ENCODE assay signal across 16 cellular contexts in genomic region chr6:15521516-15521915, GRCh38.
A peak's percentile ranks its signal among the peaks of the same experiment; 100 is the strongest.
DNase-seq lines count a peak whose midpoint lies in the region; ATAC-seq and TF ChIP-seq lines count a peak whose summit lies in the region.
"Had no signal": no experiment of that assay in that cellular context is flagged by ENCODE, and none has a peak within 500 bp of the region (broad histone marks: within the 10 kb centered on the region; RNA-seq: fewer than 3 reads in every experiment).

No MANE protein-coding gene starts in this region.

- peaks cover 3% of the 10 kb centered on the region for H4K20me1 ChIP-seq in osteoblast (ENCODE audit: insufficient read depth, low read length)

- no peaks in the 10 kb centered on the region for H3K9me3 Mint-ChIP-seq in dendritic cell treated with granulocyte-macrophage colony-stimulating factor and Interleukin-4, amounts not matched to agents 40 ng/mL and 50 ng/mL, for 4 days

- no peak overlapping the region for H3K4me3 Mint-ChIP-seq in dendritic cell treated with granulocyte-macrophage colony-stimulating factor and Interleukin-4, amounts not matched to agents 40 ng/mL and 50 ng/mL, for 4 days

- peaks cover 33% of the 10 kb centered on the region for H3K36me3 ChIP-seq in H7 (replicated peaks; ENCODE audit: control insufficient read depth, insufficient read depth, low read length)
- H3K36me3 ChIP-seq in osteoblast (ENCODE audit: insufficient read depth, low read length): peaks cover 33% of the 10 kb centered on the region
- H3K36me3 ChIP-seq: colonic mucosa, MG63 had no signal

- intact Hi-C loops in dendritic cell treated with granulocyte-macrophage colony-stimulating factor and Interleukin-4, amounts not matched to agents 40 ng/mL and 50 ng/mL, for 4 days (cut with micrococcal nuclease): no loop called here

- H3K27ac ChIP-seq in osteoblast (ENCODE audit: low read depth, low read length): no peak overlapping the region
- H3K27ac ChIP-seq: colonic mucosa had no signal

- H3K4me1 ChIP-seq in osteoblast (ENCODE audit: insufficient read depth, low read length): no peaks in the 10 kb centered on the region
- H3K4me1 ChIP-seq: colonic mucosa had no signal

- H3K4me3 ChIP-seq in H7 (ENCODE audit: insufficient read depth, low read depth, low read length): no peak overlapping the region
- H3K4me3 ChIP-seq in osteoblast (ENCODE audit: insufficient read depth, low read length): no peak overlapping the region
- H3K4me3 ChIP-seq: colonic mucosa, MG63 had no signal

- DNase-seq in Ammon's horn (ENCODE audit: low spot score): peak; percentile 80
- DNase-seq in H7: peak; percentile 14
- peak; percentile 38 for DNase-seq in osteoblast (ENCODE audit: insufficient read length, low spot score, missing footprints)
- no peak for DNase-seq in DMS53 treated with DMSO at 0.1 percent for 48 hours (lab: John Stamatoyannopoulos, UW; ENCODE audit: unreplicated experiment)
- DNase-seq in cerebellar nuclear complex (lab: John Stamatoyannopoulos, UW): no peak
- no peak for DNase-seq in activated gamma-delta T cell treated with Interleukin-2 at 50 U/mL for 16 hours
- DNase-seq: amniotic stem cell, colonic mucosa, DMS79 treated with DMSO at 0.1 percent for 48 hours, mesendoderm, MG63, NCI-H2081 treated with DMSO at 0.1 percent for 48 hours, SHP77, trophoblast cell had no signal

- TF ChIP-seq CTCF in osteoblast (IDR thresholded peaks at IDR 0.05; ENCODE audit: extremely low read depth, low read depth, low read length): no peak

- peaks cover 100% of the 10 kb centered on the region for H3K36me3 Mint-ChIP-seq in dendritic cell treated with granulocyte-macrophage colony-stimulating factor and Interleukin-4, amounts not matched to agents 40 ng/mL and 50 ng/mL, for 4 days (ENCODE audit: low read depth)

- no peaks in the 10 kb centered on the region for H3K9me3 ChIP-seq in osteoblast (ENCODE audit: low read depth, low read length)
- H3K9me3 ChIP-seq: colonic mucosa, MG63 had no signal

- peak overlapping the region; percentile 69 for H3K27ac Mint-ChIP-seq in dendritic cell treated with granulocyte-macrophage colony-stimulating factor and Interleukin-4, amounts not matched to agents 40 ng/mL and 50 ng/mL, for 4 days

- no peak for ATAC-seq in HG02884 (IDR thresholded peaks at IDR 0.05; ENCODE audit: unreplicated experiment)

- H2AFZ ChIP-seq in osteoblast (ENCODE audit: low read length): no peak overlapping the region

- H3K4me1 Mint-ChIP-seq in dendritic cell treated with granulocyte-macrophage colony-stimulating factor and Interleukin-4, amounts not matched to agents 40 ng/mL and 50 ng/mL, for 4 days (ENCODE audit: low read depth): peaks cover 27% of the 10 kb centered on the region

- H3K79me2 ChIP-seq in osteoblast (ENCODE audit: insufficient read depth, low read length): no peaks in the 10 kb centered on the region

- no peak overlapping the region for H3K4me2 ChIP-seq in osteoblast (ENCODE audit: insufficient read depth, low read length)

- H3K27me3 ChIP-seq in H7 (ENCODE audit: control insufficient read depth, insufficient read depth, low read length) (no peaks in the 10 kb centered on the region), osteoblast (ENCODE audit: insufficient read depth, low read length) (no peaks in the 10 kb centered on the region)
- H3K27me3 ChIP-seq: colonic mucosa, MG63 had no signal

- no peaks in the 10 kb centered on the region for H3K27me3 Mint-ChIP-seq in dendritic cell treated with granulocyte-macrophage colony-stimulating factor and Interleukin-4, amounts not matched to agents 40 ng/mL and 50 ng/mL, for 4 days

Comparison
In these comparisons a context has a peak if more than half of its experiments do, and no peak if none do; other contexts are left out.
1. DNase-seq: peak in Ammon's horn (single experiment), H7 (single experiment) and osteoblast (single experiment); none in DMS53 treated with DMSO at 0.1 percent for 48 hours (single experiment), cerebellar nuclear complex (0 of 2) and activated gamma-delta T cell treated with Interleukin-2 at 50 U/mL for 16 hours (single experiment).